In genomic region chr2:85409719-85410583, GRCh38 we compare ENCODE assay signal across 8 cellular contexts. TPM values are rescaled to one million over a fixed set of nuclear protein-coding genes. Genes with fewer than 3 reads are reported as not detected.
DNase-seq lines count a peak whose midpoint lies in the region; ATAC-seq and TF ChIP-seq lines count a peak whose summit lies in the region.

Gene CAPG (minus strand): TSS chr2:85410366. CDS start chr2:85402145, 8,221 bp downstream.

- no peaks in the 10 kb centered on the region for H3K36me3 ChIP-seq in osteoblast (ENCODE audit: insufficient read depth, low read length)

- H3K36me3 Mint-ChIP-seq in activated B cell treated with CpG ODN at 0.5 μM for 24 hours (ENCODE audit: low read depth) = peaks cover 6% of the 10 kb centered on the region

- H3K4me1 Mint-ChIP-seq in activated B cell treated with CpG ODN at 0.5 μM for 24 hours = peaks cover 90% of the 10 kb centered on the region

- H3K27me3 ChIP-seq in osteoblast (ENCODE audit: insufficient read depth, low read length) = no peaks in the 10 kb centered on the region

- peaks cover 38% of the 10 kb centered on the region for H3K79me2 ChIP-seq in osteoblast (ENCODE audit: insufficient read depth, low read length)

- no peak for TF ChIP-seq CTCF in activated B cell treated with CpG ODN at 0.5 μM for 24 hours (IDR thresholded peaks at IDR 0.05)
- TF ChIP-seq CTCF in epithelial cell of proximal tubule (conservative IDR thresholded peaks at IDR 0.05; ENCODE audit: low read depth, low read length) = no peak
- no peak for TF ChIP-seq CTCF in osteoblast (IDR thresholded peaks at IDR 0.05; ENCODE audit: extremely low read depth, low read depth, low read length)

- CTCF ChIA-PET in activated B cell treated with CpG ODN at 0.5 μM for 24 hours (lab: Charles Lee) = interaction anchor here (0.6 kb wide), 1 partner anchor 9 kb away, joined by 3 read pairs; the partner anchor contains the start of gene SH2D6

- no peaks in the 10 kb centered on the region for H4K20me1 ChIP-seq in osteoblast (ENCODE audit: insufficient read depth, low read length)

- H3K4me1 ChIP-seq in osteoblast (ENCODE audit: insufficient read depth, low read length) = peaks cover 34% of the 10 kb centered on the region

- peak; percentile 60 for ATAC-seq in GM19455 (IDR thresholded peaks at IDR 0.05; ENCODE audit: unreplicated experiment)
- ATAC-seq in activated B cell treated with CpG ODN at 0.5 μM for 24 hours (ENCODE audit: low read depth) = peak; percentile 75

- H3K4me2 ChIP-seq in osteoblast (ENCODE audit: insufficient read depth, low read length) = no peak within 1 kb of the TSS

- H3K9me3 ChIP-seq in osteoblast (ENCODE audit: low read depth, low read length) = no peaks in the 10 kb centered on the region

- POLR2A ChIA-PET in activated B cell treated with CpG ODN at 0.5 μM for 24 hours (lab: Charles Lee) = interaction anchor here (0.6 to 5.3 kb wide), 8 partner anchors 9 to 451 kb away, joined by 4 to 47 read pairs (median 18); partner anchors contain the start of genes ELMOD3, MAT2A, RETSAT and SH2D6

- no peak within 1 kb of the TSS for H3K27ac ChIP-seq in osteoblast (ENCODE audit: low read depth, low read length)

- DNase-seq in AML-193 (lab: John Stamatoyannopoulos, UW) = peak; percentile 66 to 67
- DNase-seq in HT-29 (ENCODE audit: low spot score) = peak; percentile 83
- DNase-seq in activated B cell treated with CpG ODN at 0.5 μM for 24 hours = peak; percentile 76
- DNase-seq in epithelial cell of proximal tubule (ENCODE audit: low read depth) = no peak
- peak; percentile 37 for DNase-seq in osteoblast (ENCODE audit: insufficient read length, low spot score, missing footprints)
- DNase-seq in NCI-H446 (lab: John Stamatoyannopoulos, UW) = no peak
- DNase-seq in NCI-H774 (lab: John Stamatoyannopoulos, UW) = no peak

- H2AFZ ChIP-seq in osteoblast (ENCODE audit: low read length) = no peak within 1 kb of the TSS

- H3K4me3 ChIP-seq in epithelial cell of proximal tubule (ENCODE audit: low read depth, low read length) (peak within 1 kb of the TSS; percentile 54), osteoblast (ENCODE audit: insufficient read depth, low read length) (no peak within 1 kb of the TSS)

- no peaks in the 10 kb centered on the region for H3K27me3 Mint-ChIP-seq in activated B cell treated with CpG ODN at 0.5 μM for 24 hours

- intact Hi-C loops in activated B cell treated with CpG ODN at 0.5 μM for 24 hours (cut with micrococcal nuclease) = loop anchor here (1.0 to 10.0 kb wide), 6 partner anchors 8 to 785 kb away; partner anchors contain the start of genes ELMOD3, IMMT, MRPL35 and POLR1A

- H3K9me3 Mint-ChIP-seq in activated B cell treated with CpG ODN at 0.5 μM for 24 hours = no peaks in the 10 kb centered on the region

- peak within 1 kb of the TSS; percentile 92 for H3K27ac Mint-ChIP-seq in activated B cell treated with CpG ODN at 0.5 μM for 24 hours

- peak within 1 kb of the TSS; percentile 89 for H3K4me3 Mint-ChIP-seq in activated B cell treated with CpG ODN at 0.5 μM for 24 hours

RNA-seq across cellular contexts. Expression of gene CAPG, which starts in this region (rescaled TPM):
- 460 and 472 TPM in 2 replicates for total RNA-seq in HT-29 (2014; rRNA removed; shearing (Covaris generic))
- total RNA-seq in activated B cell treated with CpG ODN at 0.5 μM for 24 hours (208 and 213 TPM in 2 replicates), epithelial cell of proximal tubule (358 and 441 TPM in 2 replicates), osteoblast (97.2 and 140 TPM in 2 replicates)

Comparison
In these comparisons a context has a peak if more than half of its experiments do, and no peak if none do; other contexts are left out.
1. DNase-seq: peak in AML-193 (2 of 2), HT-29 (single experiment), activated B cell treated with CpG ODN at 0.5 μM for 24 hours (single experiment) and osteoblast (single experiment); none in epithelial cell of proximal tubule (single experiment), NCI-H446 (0 of 2) and NCI-H774 (single experiment).